In genomic region chr6:41451515-41452163, GRCh38 we compare ENCODE assay signal across 14 cellular contexts.
DNase-seq lines count a peak whose midpoint lies in the region; ATAC-seq, FAIRE-seq and TF ChIP-seq lines count a peak whose summit lies in the region.
"Had no signal": no experiment of that assay in that cellular context is flagged by ENCODE, and none has a peak within 500 bp of the region (broad histone marks: within the 10 kb centered on the region; RNA-seq: fewer than 3 reads in every experiment).

No MANE protein-coding gene starts in this region.

- no peak overlapping the region for H2AFZ ChIP-seq in PC-9

- H3K79me2 ChIP-seq in PC-9 (ENCODE audit: low read depth), result no peaks in the 10 kb centered on the region

- H3K9me3 ChIP-seq in thoracic aorta, result no peaks in the 10 kb centered on the region
- H3K9me3 ChIP-seq in PC-9 (ENCODE audit: insufficient read depth, low read depth), result no peaks in the 10 kb centered on the region

- peak; percentile 74 for ATAC-seq in thoracic aorta (ENCODE audit: insufficient number of reproducible peaks, low FRiP score, low read depth)
- ATAC-seq in GM19395 (IDR thresholded peaks at IDR 0.05; ENCODE audit: unreplicated experiment), result no peak

- peak overlapping the region; percentile 34 for H3K4me3 ChIP-seq in thoracic aorta
- H3K4me3 ChIP-seq in PC-9, result no peak overlapping the region
- H3K4me3 ChIP-seq: lung had no signal

- POLR2A ChIA-PET in PC-9 (lab: Charles Lee; ENCODE audit: unreplicated experiment), result no interaction called here

- H3K4me2 ChIP-seq in PC-9, result no peak overlapping the region

- intact Hi-C loops in PC-9 (cut with micrococcal nuclease; ENCODE audit: unreplicated experiment), result no loop called here

- peaks cover 11 to 31% of the 10 kb centered on the region in 2 donors for H3K4me1 ChIP-seq in thoracic aorta (ENCODE audit: control insufficient read depth in 1 of 2, low read depth in 2 of 2)
- no peaks in the 10 kb centered on the region for H3K4me1 ChIP-seq in PC-9 (replicated peaks; ENCODE audit: insufficient read depth)

- DNase-seq in HTR-8/SVneo (ENCODE audit: insufficient read length, low spot score) (no peak), fibroblast of gingiva (ENCODE audit: low read depth) (peak; percentile 37), middle frontal gyrus (ENCODE audit: extremely low spot score, low spot score) (peak; percentile 5), thoracic aorta (ENCODE audit: low spot score) (no peak), PC-9 (no peak), iPS-NIHi7 (ENCODE audit: extremely low spot score) (no peak), KG1 (lab: John Stamatoyannopoulos, UW) (no peak)
- DNase-seq: activated effector memory CD4-positive, alpha-beta T cell treated with anti-CD3 and anti-CD28 coated beads, Interleukin-2, amount 50 U/mL, for 16 hours; foreskin melanocyte; NCI-H187; retina had no signal

- H3F3A ChIP-seq in PC-9 (ENCODE audit: insufficient read depth, low read depth), result no peaks in the 10 kb centered on the region

- TF ChIP-seq CTCF in thoracic aorta (IDR thresholded peaks at IDR 0.05), result no peak
- no peak for TF ChIP-seq CTCF in PC-9 (conservative IDR thresholded peaks at IDR 0.05)

- H4K20me1 ChIP-seq in PC-9 (ENCODE audit: insufficient read depth), result no peaks in the 10 kb centered on the region

- no peaks in the 10 kb centered on the region for H3K36me3 ChIP-seq in thoracic aorta
- H3K36me3 ChIP-seq in PC-9 (ENCODE audit: low read depth), result no peaks in the 10 kb centered on the region

- peak; percentile 33 for FAIRE-seq in HTR-8/SVneo (lab: Jason Lieb, UNC)
- FAIRE-seq: colon had no signal

- peak overlapping the region; percentile 42 to 62 for H3K27ac ChIP-seq in thoracic aorta
- H3K27ac ChIP-seq in PC-9, result no peak overlapping the region

- H3K27me3 ChIP-seq in thoracic aorta (replicated peaks; ENCODE audit: insufficient read depth), result no peaks in the 10 kb centered on the region
- peaks cover 15% of the 10 kb centered on the region; the same call in 1 of the 2 replicates for H3K27me3 ChIP-seq in PC-9 (ENCODE audit: insufficient read depth, low read depth)

- no peaks in the 10 kb centered on the region for H3K9me2 ChIP-seq in PC-9 (ENCODE audit: insufficient read depth)

- no TSS peak for BruUV-seq in PC-9 (replicated peaks; lab: Mats Ljungman, UMichigan)

- CTCF ChIA-PET in PC-9 (lab: Charles Lee), result no interaction called here

Comparison
In these comparisons a context has a peak if more than half of its experiments do, and no peak if none do; other contexts are left out.
1. DNase-seq: peak in fibroblast of gingiva (single experiment) and middle frontal gyrus (single experiment); none in HTR-8/SVneo (single experiment), thoracic aorta (single experiment), PC-9 (0 of 2), iPS-NIHi7 (single experiment) and KG1 (single experiment).